Comparison of ENCODE assay signal across 8 cellular contexts in genomic region chr14:52069617-52070431, GRCh38. TPM values are rescaled to one million over a fixed set of nuclear protein-coding genes. Genes with fewer than 3 reads are reported as not detected.
DNase-seq lines count a peak whose midpoint lies in the region; ATAC-seq and TF ChIP-seq lines count a peak whose summit lies in the region.

No MANE protein-coding gene starts in this region.

- ATAC-seq in HG03571 (IDR thresholded peaks at IDR 0.05; ENCODE audit: unreplicated experiment) = no peak
- ATAC-seq in HG02938 (IDR thresholded peaks at IDR 0.05; ENCODE audit: unreplicated experiment) = no peak

- H3K27me3 ChIP-seq in thyroid gland = no peaks in the 10 kb centered on the region

- no peaks in the 10 kb centered on the region for H3K9me3 ChIP-seq in thyroid gland

- intact Hi-C loops in lower leg skin (cut with DNase I; ENCODE audit: low total_unique reads) = no loop called here
- intact Hi-C loops in thyroid gland (cut with DNase I) = loop anchor here (10.0 kb wide), 1 partner anchor 55 kb away; no protein-coding TSS in a partner anchor

- TF ChIP-seq POLR2A in lower leg skin (IDR thresholded peaks at IDR 0.05) (no peak), thyroid gland (IDR thresholded peaks at IDR 0.05) (no peak)

- H3K27ac ChIP-seq in thyroid gland = peak overlapping the region; percentile 66 to 95 (median 87)

- TF ChIP-seq CTCF in lower leg skin (IDR thresholded peaks at IDR 0.05) (no peak), thyroid gland (IDR thresholded peaks at IDR 0.05) (no peak)

- H3K4me3 ChIP-seq in lower leg skin (ENCODE audit: low read depth, poor library complexity, severe bottlenecking) (peak overlapping the region; percentile 43), thyroid gland (replicated peaks in 1 of 3) (peak overlapping the region; percentile 43 to 79 (median 49))

- DNase-seq in activated CD8-positive, alpha-beta memory T cell treated with anti-CD3 and anti-CD28 coated beads for 24 hours = peak; percentile 64
- DNase-seq in activated CD8-positive, alpha-beta memory T cell treated with anti-CD3 and anti-CD28 coated beads, Interleukin-2, amount 50 U/mL, for 4 hours = no peak
- peak; percentile 87 for DNase-seq in brain pericyte (ENCODE audit: low read depth, low spot score)
- DNase-seq in lower leg skin (ENCODE audit: low spot score in 2 of 2) = no peak
- peak; percentile 37 to 42 for DNase-seq in thyroid gland
- no peak for DNase-seq in AG08396 (ENCODE audit: low spot score)

- H3K4me1 ChIP-seq in thyroid gland = peaks cover 41 to 49% of the 10 kb centered on the region in 2 donors

- H3K36me3 ChIP-seq in thyroid gland = no peaks in the 10 kb centered on the region

- whole genome bisulfite sequencing in lower leg skin, 2 donors = 18 to 23% methylated on average over 19 to 24 of the region's 32 CpGs
- 8 to 11% methylated on average over 29 to 31 of the region's 32 CpGs for WGBS in thyroid gland, 2 donors

RNA-seq across cellular contexts. Expression of gene NID2, which starts 1.0 kb away (rescaled TPM):
- total RNA-seq in lower leg skin (1 to 10 TPM in 2 of 4 donors, under 1 TPM in 2; 0.17 to 3.0 (median 1.1) TPM), thyroid gland (100 to 1,000 TPM; 115 to 207 (median 130) TPM)

Comparison
In these comparisons a context has a peak if more than half of its experiments do, and no peak if none do; other contexts are left out.
1. DNase-seq: peak in activated CD8-positive, alpha-beta memory T cell treated with anti-CD3 and anti-CD28 coated beads for 24 hours (single experiment), brain pericyte (single experiment) and thyroid gland (2 of 2); none in activated CD8-positive, alpha-beta memory T cell treated with anti-CD3 and anti-CD28 coated beads, Interleukin-2, amount 50 U/mL, for 4 hours (single experiment), lower leg skin (0 of 2) and AG08396 (single experiment).
2. RNA of gene NID2, which starts 1.0 kb away (total RNA-seq): 115 to 207 TPM in thyroid gland; 0.17 to 3.0 TPM in lower leg skin; every median in the first group is over 10 times any median in the second.